ENCODE assay signal across 20 cellular contexts in the genomic region with DNA sequence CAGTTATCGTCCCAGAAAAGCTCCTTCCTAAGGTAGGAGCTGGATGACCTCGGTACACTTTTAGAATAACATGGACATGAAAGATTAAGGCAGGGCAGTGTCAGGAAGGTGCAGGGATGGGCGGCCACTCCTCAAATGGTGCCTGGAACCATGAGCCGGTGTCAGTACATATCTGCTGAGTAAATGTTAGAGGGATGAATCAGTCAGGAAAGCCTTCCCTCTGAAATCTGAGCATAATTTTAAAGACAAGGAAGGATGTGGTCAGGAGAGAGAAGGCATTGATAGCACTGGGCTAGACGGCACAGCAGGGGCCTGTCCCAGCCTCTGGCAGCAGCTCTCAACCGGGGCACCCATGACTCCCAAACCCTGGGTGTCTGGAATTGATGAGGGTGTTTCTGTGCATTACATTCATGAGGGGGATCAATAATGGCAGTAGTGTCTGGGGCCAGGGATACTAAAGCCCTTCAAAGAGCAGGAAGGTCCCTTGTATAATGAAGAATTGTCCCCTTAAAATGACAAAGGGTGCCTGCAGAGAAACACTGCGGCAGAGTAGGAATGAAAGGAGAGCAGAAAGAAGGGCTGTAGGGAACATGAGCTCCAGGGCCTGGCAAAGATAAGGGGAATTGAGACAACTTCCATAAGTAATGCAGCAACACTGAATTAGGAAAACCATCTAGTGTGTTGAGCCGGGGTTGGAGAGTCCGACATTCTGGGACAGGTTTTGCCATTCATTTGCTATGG.
DNase-seq lines count a peak whose midpoint lies in the region; ATAC-seq and TF ChIP-seq lines count a peak whose summit lies in the region.
"Had no signal": no experiment of that assay in that cellular context is flagged by ENCODE, and none has a peak within 500 bp of the region (broad histone marks: within the 10 kb centered on the region; RNA-seq: fewer than 3 reads in every experiment).

No MANE protein-coding gene starts in this region.

- H3K79me1 ChIP-seq in mesendoderm (ENCODE audit: low read length) = no peaks in the 10 kb centered on the region

- POLR2A ChIA-PET in AG04450 (lab: Yijun Ruan, JAX) = no interaction called here

- no peak for TF ChIP-seq CTCF in AG04450 (IDR thresholded peaks at IDR 0.05; ENCODE audit: low read depth, low read length)

- WGBS in mesendoderm (ENCODE audit: extremely low coverage, insufficient coverage, low lambda C conversion rate) = no CpG with 5 or more reads among the region's 9 CpGs

- H3K79me2 ChIP-seq in mesendoderm (ENCODE audit: control insufficient read depth, insufficient read depth, low read length) = no peaks in the 10 kb centered on the region

- H3K27me3 ChIP-seq in AG04450 (ENCODE audit: control insufficient read depth, insufficient read depth, low read length) (no peaks in the 10 kb centered on the region), mesendoderm (ENCODE audit: insufficient read depth, low read length, poor library complexity) (no peaks in the 10 kb centered on the region)
- H3K27me3 ChIP-seq: cardiac muscle cell, upper lobe of left lung had no signal

- H3K27ac ChIP-seq in AG04450 (ENCODE audit: low read depth, low read length) (no peak overlapping the region), mesendoderm (ENCODE audit: low read depth, low read length) (peak overlapping the region; percentile 17)
- H3K27ac ChIP-seq: cardiac muscle cell, KMS-11, upper lobe of left lung had no signal

- H2BK5ac ChIP-seq in mesendoderm (ENCODE audit: low read length) = no peak overlapping the region

- CTCF ChIA-PET in AG04450 (lab: Charles Lee) = no interaction called here

- peaks cover 10% of the 10 kb centered on the region for H3K4me1 ChIP-seq in mesendoderm (ENCODE audit: control insufficient read depth, low read depth, low read length)
- H3K4me1 ChIP-seq: upper lobe of left lung had no signal

- H3K18ac ChIP-seq in mesendoderm (ENCODE audit: low read length) = no peak overlapping the region

- H3K4me3 ChIP-seq in AG04450 (ENCODE audit: low read depth, low read length) (no peak overlapping the region), mesendoderm (ENCODE audit: low read length) (no peak overlapping the region)
- H3K4me3 ChIP-seq: cardiac muscle cell, upper lobe of left lung had no signal

- no peak overlapping the region for H3K23ac ChIP-seq in mesendoderm (ENCODE audit: low read length)

- H3K56ac ChIP-seq in mesendoderm (ENCODE audit: low read length) = no peak overlapping the region

- H4K8ac ChIP-seq in mesendoderm (ENCODE audit: low read depth, low read length) = no peak overlapping the region

- peak; percentile 13 for DNase-seq in AG04450 (ENCODE audit: low read depth, low spot score)
- DNase-seq in HS-27A (ENCODE audit: low read depth) = peak; percentile 50
- peak; percentile 66 for DNase-seq in astrocyte of the hippocampus (ENCODE audit: low read depth, low spot score)
- DNase-seq in mesendoderm = peak; percentile 19
- DNase-seq in foreskin melanocyte = no peak
- DNase-seq in germinal center (ENCODE audit: low spot score) = no peak
- DNase-seq: activated CD8-positive, alpha-beta memory T cell treated with anti-CD3 and anti-CD28 coated beads, Interleukin-2, amount 10 ng/mL, durations not matched to agents 7 days and 5 days; activated naive CD4-positive, alpha-beta T cell treated with anti-CD3 and anti-CD28 coated beads for 36 hours; Calu3; H7; left cardiac atrium; naive thymus-derived CD8-positive, alpha-beta T cell; NCI-H1417 treated with DMSO at 0.1 percent for 48 hours; right cardiac atrium; stimulated activated CD4-positive, alpha-beta T cell treated with anti-CD3 and anti-CD28 coated beads, Interleukin-4, amount 100 ng/mL, for 1 hour; upper lobe of left lung had no signal

- H2BK15ac ChIP-seq in mesendoderm (replicated peaks; ENCODE audit: low read depth) = no peak overlapping the region

- H3K4me2 ChIP-seq in mesendoderm (ENCODE audit: low read length) = no peak overlapping the region
- H3K4me2 ChIP-seq: KMS-11 had no signal

- H3K9me3 ChIP-seq in AG04450 (ENCODE audit: control insufficient read depth, insufficient read depth, low read length) = no peaks in the 10 kb centered on the region
- H3K9me3 ChIP-seq: upper lobe of left lung had no signal

- no peak overlapping the region for H3K9ac ChIP-seq in mesendoderm (ENCODE audit: low read length)
- H3K9ac ChIP-seq: KMS-11 had no signal

- no peak for ATAC-seq in HG02840 (IDR thresholded peaks at IDR 0.05; ENCODE audit: low FRiP score, unreplicated experiment)
- no peak for ATAC-seq in GM21447 (IDR thresholded peaks at IDR 0.05; ENCODE audit: unreplicated experiment)
- ATAC-seq: activated CD8-positive, alpha-beta memory T cell treated with anti-CD3 and anti-CD28 coated beads, Interleukin-2, amount 10 ng/mL, durations not matched to agents 7 days and 5 days; naive thymus-derived CD8-positive, alpha-beta T cell had no signal

- no peak overlapping the region for H3K4ac ChIP-seq in mesendoderm (ENCODE audit: low read depth, low read length)

- no peaks in the 10 kb centered on the region for H3K36me3 ChIP-seq in mesendoderm (ENCODE audit: control insufficient read depth, insufficient read depth, low read length)
- H3K36me3 ChIP-seq: cardiac muscle cell, upper lobe of left lung had no signal

- no peak overlapping the region for H4K5ac ChIP-seq in mesendoderm (ENCODE audit: low read length)

- H2AK5ac ChIP-seq in mesendoderm (ENCODE audit: low read length) = no peak overlapping the region

- no peak overlapping the region for H2BK120ac ChIP-seq in mesendoderm (ENCODE audit: low read depth, low read length)

Comparison
In these comparisons a context has a peak if more than half of its experiments do, and no peak if none do; other contexts are left out.
1. DNase-seq: peak in AG04450 (single experiment), HS-27A (single experiment), astrocyte of the hippocampus (single experiment) and mesendoderm (single experiment); none in foreskin melanocyte (single experiment) and germinal center (single experiment).